In genomic region chr6:8619853-8620252, GRCh38 we compare ENCODE assay signal across 16 cellular contexts.
A peak's percentile ranks its signal among the peaks of the same experiment; 100 is the strongest.
DNase-seq lines count a peak whose midpoint lies in the region; ATAC-seq, FAIRE-seq and TF ChIP-seq lines count a peak whose summit lies in the region.
"Had no signal": no experiment of that assay in that cellular context is flagged by ENCODE, and none has a peak within 500 bp of the region (broad histone marks: within the 10 kb centered on the region; RNA-seq: fewer than 3 reads in every experiment).

No MANE protein-coding gene starts in this region.

- H4K20me1 ChIP-seq in HepG2 (ENCODE audit: insufficient read depth, low read length) (no peaks in the 10 kb centered on the region), GM12878 (ENCODE audit: control insufficient read depth, insufficient read depth) (no peaks in the 10 kb centered on the region)
- H4K20me1 ChIP-seq: BLaER1 treated with 17β-estradiol and CSF1 and Interleukin-3, amounts not matched to agents 10 nM and 100 nM had no signal

- H3K27ac ChIP-seq in HepG2 (ENCODE audit: extremely low read length, insufficient read depth, low read length) (no peak overlapping the region), right lobe of liver (no peak overlapping the region), GM12878 (ENCODE audit: control insufficient read depth, insufficient read depth) (no peak overlapping the region), trophoblast cell (ENCODE audit: low read depth, low read length) (no peak overlapping the region)
- H3K27ac ChIP-seq: BLaER1 treated with 17β-estradiol and CSF1 and Interleukin-3, amounts not matched to agents 10 nM and 100 nM; HL-60 had no signal

- no peak overlapping the region for H2BK120ac ChIP-seq in trophoblast cell (ENCODE audit: insufficient read depth, low read length, poor library complexity)

- in situ Hi-C loops in HepG2 (cut with HindIII; ENCODE audit: extremely low pct_ligation_motif_present, low pct_unique_long_range_greater_than_20kb), result no loop called here
- in situ Hi-C loops in GM12878 (cut with MboI), result no loop called here

- H3K4me2 ChIP-seq in HepG2 (ENCODE audit: low read depth, low read length) (peak overlapping the region; percentile 73), GM12878 (ENCODE audit: control insufficient read depth, insufficient read depth) (no peak overlapping the region), trophoblast cell (ENCODE audit: low read length) (no peak overlapping the region)
- H3K4me2 ChIP-seq: BLaER1 treated with 17β-estradiol and CSF1 and Interleukin-3, amounts not matched to agents 10 nM and 100 nM had no signal

- no peak overlapping the region for H4K12ac ChIP-seq in trophoblast cell (ENCODE audit: low read depth, low read length)

- H4K8ac ChIP-seq in trophoblast cell (ENCODE audit: low read depth, low read length), result peak overlapping the region; percentile 83

- H3K14ac ChIP-seq in trophoblast cell (ENCODE audit: low read length), result no peak overlapping the region

- H3K23ac ChIP-seq in trophoblast cell (ENCODE audit: low read length), result no peak overlapping the region

- no peaks in the 10 kb centered on the region for H3K79me1 ChIP-seq in trophoblast cell (ENCODE audit: low read length)

- TF ChIP-seq EP300 in HepG2 (IDR thresholded peaks at IDR 0.05; ENCODE audit: low read depth in 2 of 2, low read length in 2 of 2) (no peak), HepG2 (CRISPR knock-in tag; IDR thresholded peaks at IDR 0.05; ENCODE audit: borderline replicate concordance) (no peak), GM12878 (IDR thresholded peaks at IDR 0.05; ENCODE audit: borderline replicate concordance in 1 of 2, control insufficient read depth in 1 of 2, low read depth in 2 of 2, low read length in 2 of 2) (no peak)

- H3K27me3 ChIP-seq in HepG2 (ENCODE audit: control insufficient read depth in 1 of 2, insufficient read depth in 2 of 2, low read length in 2 of 2), result no peaks in the 10 kb centered on the region
- H3K27me3 ChIP-seq in right lobe of liver, result no peaks in the 10 kb centered on the region
- H3K27me3 ChIP-seq in GM12878 (replicated peaks in 1 of 2; ENCODE audit: control insufficient read depth in 2 of 2, insufficient read depth in 2 of 2, low read length in 1 of 2), result no peaks in the 10 kb centered on the region
- no peaks in the 10 kb centered on the region for H3K27me3 ChIP-seq in trophoblast cell (ENCODE audit: insufficient read depth, low read length)
- H3K27me3 ChIP-seq: BLaER1 treated with 17β-estradiol and CSF1 and Interleukin-3, amounts not matched to agents 10 nM and 100 nM had no signal

- H3K9ac ChIP-seq in HepG2 (ENCODE audit: insufficient read depth, low read depth, low read length), result no peak overlapping the region
- H3K9ac ChIP-seq in GM12878 (ENCODE audit: control insufficient read depth, insufficient read depth, low read length), result no peak overlapping the region
- H3K9ac ChIP-seq in trophoblast cell (ENCODE audit: low read length), result no peak overlapping the region
- H3K9ac ChIP-seq: BLaER1 treated with 17β-estradiol and CSF1 and Interleukin-3, amounts not matched to agents 10 nM and 100 nM had no signal

- no peak for TF ChIP-seq CTCF in HepG2 (CRISPR knock-in tag; IDR thresholded peaks at IDR 0.05)
- TF ChIP-seq CTCF in right lobe of liver (IDR thresholded peaks at IDR 0.05), result no peak
- no peak for TF ChIP-seq CTCF in GM12878 (IDR thresholded peaks at IDR 0.05 in 2 of 3, conservative IDR thresholded peaks at IDR 0.05 in 1 of 3; ENCODE audit: control insufficient read depth in 2 of 3, extremely low read depth in 1 of 3, insufficient read depth in 1 of 3, low read depth in 3 of 3, low read length in 3 of 3)

- no peak for FAIRE-seq in HepG2 (lab: Jason Lieb, UNC)
- no peak for FAIRE-seq in GM12878 (lab: Jason Lieb, UNC)
- FAIRE-seq: K562 had no signal

- TF ChIP-seq POLR2A in HepG2 (IDR thresholded peaks at IDR 0.05; ENCODE audit: insufficient read depth in 1 of 2, low read depth in 2 of 2, low read length in 2 of 2) (no peak), right lobe of liver (IDR thresholded peaks at IDR 0.05) (no peak), GM12878 (IDR thresholded peaks at IDR 0.05; ENCODE audit: low read depth, low read length) (no peak)

- H3K36me3 ChIP-seq in HepG2 (replicated peaks in 1 of 2; ENCODE audit: control insufficient read depth in 1 of 2, insufficient read depth in 2 of 2, low read length in 2 of 2) (no peaks in the 10 kb centered on the region), right lobe of liver (no peaks in the 10 kb centered on the region), GM12878 (ENCODE audit: control insufficient read depth in 2 of 2, insufficient read depth in 2 of 2, low read length in 1 of 2) (no peaks in the 10 kb centered on the region), trophoblast cell (ENCODE audit: control insufficient read depth in 1 of 2, insufficient read depth in 2 of 2, low read length in 2 of 2) (no peaks in the 10 kb centered on the region)
- H3K36me3 ChIP-seq: BLaER1 treated with 17β-estradiol and CSF1 and Interleukin-3, amounts not matched to agents 10 nM and 100 nM had no signal

- no peaks in the 10 kb centered on the region; the same call in 1 of the 2 replicates for H3K9me3 ChIP-seq in HepG2 (ENCODE audit: low read length)
- no peaks in the 10 kb centered on the region for H3K9me3 ChIP-seq in right lobe of liver
- no peaks in the 10 kb centered on the region for H3K9me3 ChIP-seq in GM12878 (replicated peaks; ENCODE audit: control insufficient read depth, insufficient read depth, low read length)
- H3K9me3 ChIP-seq in trophoblast cell (ENCODE audit: insufficient read depth, low read depth, low read length), result no peaks in the 10 kb centered on the region

- H2AFZ ChIP-seq in HepG2 (ENCODE audit: low read length), result no peak overlapping the region
- no peak overlapping the region for H2AFZ ChIP-seq in GM12878 (ENCODE audit: control insufficient read depth, low read depth, low read length)
- peak overlapping the region; percentile 6 for H2AFZ ChIP-seq in trophoblast cell (ENCODE audit: insufficient read depth, low read length, poor library complexity)

- no peak overlapping the region for H4K91ac ChIP-seq in trophoblast cell (ENCODE audit: low read depth, low read length)

- no peak overlapping the region for H3K18ac ChIP-seq in trophoblast cell (ENCODE audit: low read length)

- RAD21 ChIA-PET in GM12878 (lab: Charles Lee; ENCODE audit: unreplicated experiment), result interaction anchor here (0.9 kb wide), 1 partner anchor 64 kb away, joined by 3 read pairs; no protein-coding TSS in a partner anchor

- H2BK5ac ChIP-seq in trophoblast cell (ENCODE audit: low read depth, low read length, poor library complexity), result no peak overlapping the region

- DNase-seq in HepG2 (ENCODE audit: low spot score), result no peak
- no peak for DNase-seq in right lobe of liver
- no peak for DNase-seq in GM12878 (ENCODE audit: low read depth, low spot score)
- DNase-seq in trophoblast cell, result no peak
- DNase-seq in NCI-H1436 (lab: John Stamatoyannopoulos, UW), result no peak
- DNase-seq in SKM-1 treated with dmso at 0.1 percent for 144 hours (lab: John Stamatoyannopoulos, UW; ENCODE audit: unreplicated experiment), result no peak
- DNase-seq in AG08396 (ENCODE audit: low spot score), result no peak
- DNase-seq: 8988T; Calu3; CD8-positive, alpha-beta T cell; GDM1; HCEC 1CT; IMR-90 had no signal

- TF ChIP-seq RAD21 in HepG2 (CRISPR knock-in tag; IDR thresholded peaks at IDR 0.05) (no peak), GM12878 (IDR thresholded peaks at IDR 0.05; ENCODE audit: insufficient read depth, low read depth, low read length) (no peak)

- no peak overlapping the region for H2BK12ac ChIP-seq in trophoblast cell (ENCODE audit: low read length)

- CTCF ChIA-PET in HepG2 (lab: Yijun Ruan, JAX; ENCODE audit: low intra/inter-chr PET ratio, low total read pairs) (no interaction called here), GM12878 (lab: Yijun Ruan, JAX) (interaction anchor here (1.0 kb wide), 1 partner anchor 11 kb away, joined by 3 read pairs; no protein-coding TSS in a partner anchor)

- POLR2A ChIA-PET in HepG2 (lab: Yijun Ruan, JAX) (no interaction called here), GM12878 (lab: Charles Lee) (no interaction called here)

- H3K4ac ChIP-seq in trophoblast cell (ENCODE audit: low read depth, low read length), result no peak overlapping the region

- no TSS peak for BruUV-seq in HepG2 (replicated peaks; lab: Mats Ljungman, UMichigan)
- BruUV-seq in GM12878 (replicated peaks; lab: Mats Ljungman, UMichigan), result no TSS peak

- intact Hi-C loops in HepG2 (cut with micrococcal nuclease; ENCODE audit: unreplicated experiment), result no loop called here
- intact Hi-C loops in right lobe of liver (cut with DNase I), result no loop called here
- intact Hi-C loops in GM12878 (cut with micrococcal nuclease; ENCODE audit: unreplicated experiment), result no loop called here

- ATAC-seq in HepG2, result peak; percentile 65
- ATAC-seq in right lobe of liver, result no peak
- ATAC-seq in GM12878, result 0 out of 3 replicates have a peak, but pooled peaks have one; percentile 31
- ATAC-seq: CD8-positive, alpha-beta T cell; K562 had no signal

- WGBS in HepG2 (ENCODE audit: low lambda C conversion rate), result 59% methylated on average over 8 of the region's 8 CpGs
- 80% methylated on average over 1 of the region's 8 CpGs for WGBS in right lobe of liver (ENCODE audit: insufficient coverage, low coverage, low lambda C conversion rate, missing lambda C conversion rate)
- 17% methylated on average over 8 of the region's 8 CpGs for WGBS in GM12878 (ENCODE audit: insufficient coverage, insufficient replicate concordance, low lambda C conversion rate, missing lambda C conversion rate)
- no CpG with 5 or more reads among the region's 8 CpGs for WGBS in trophoblast cell (ENCODE audit: extremely low coverage, insufficient coverage, insufficient read length)

- H3K4me3 ChIP-seq in HepG2 (replicated peaks in 1 of 3; ENCODE audit: insufficient read depth in 1 of 3, low read depth in 2 of 3, low read length in 3 of 3) (peak overlapping the region in 2 of 3 experiments; percentile 30 to 52; a peak in 2 of 6 replicates), right lobe of liver (no peak overlapping the region), GM12878 (no peak overlapping the region), trophoblast cell (ENCODE audit: low read depth, low read length) (no peak overlapping the region)
- H3K4me3 ChIP-seq: BLaER1 treated with 17β-estradiol and CSF1 and Interleukin-3, amounts not matched to agents 10 nM and 100 nM; K562 had no signal

- H3K4me1 ChIP-seq in HepG2 (ENCODE audit: insufficient read depth, low read length) (peaks cover 17% of the 10 kb centered on the region), right lobe of liver (no peaks in the 10 kb centered on the region), GM12878 (ENCODE audit: control insufficient read depth, insufficient read depth, low read length) (no peaks in the 10 kb centered on the region), trophoblast cell (ENCODE audit: control insufficient read depth in 1 of 2, insufficient read depth in 2 of 2, low read length in 2 of 2) (peaks cover 0 to 6% of the 10 kb centered on the region in 2 experiments)
- H3K4me1 ChIP-seq: BLaER1 treated with 17β-estradiol and CSF1 and Interleukin-3, amounts not matched to agents 10 nM and 100 nM had no signal

- H3K79me2 ChIP-seq in HepG2 (ENCODE audit: insufficient read depth, low read length), result no peaks in the 10 kb centered on the region
- H3K79me2 ChIP-seq in GM12878 (ENCODE audit: control insufficient read depth, insufficient read depth, low read length), result no peaks in the 10 kb centered on the region
- no peaks in the 10 kb centered on the region for H3K79me2 ChIP-seq in trophoblast cell (ENCODE audit: control insufficient read depth, insufficient read depth, low read length, poor library complexity)

- no peak overlapping the region for H2AK5ac ChIP-seq in trophoblast cell (ENCODE audit: low read length)

- SMC1A ChIA-PET in GM12878 (lab: Charles Lee; ENCODE audit: uncharacterized antibody, unreplicated experiment), result no interaction called here

Comparison
In these comparisons a context has a peak if more than half of its experiments do, and no peak if none do; other contexts are left out.
1. ATAC-seq: peak in HepG2 (single experiment) and GM12878 (single experiment); none in right lobe of liver (0 of 4).
2. H3K4me3 ChIP-seq: peak in HepG2 (2 of 3); none in right lobe of liver (0 of 3), GM12878 (single experiment) and trophoblast cell (single experiment).